In the genomic region with DNA sequence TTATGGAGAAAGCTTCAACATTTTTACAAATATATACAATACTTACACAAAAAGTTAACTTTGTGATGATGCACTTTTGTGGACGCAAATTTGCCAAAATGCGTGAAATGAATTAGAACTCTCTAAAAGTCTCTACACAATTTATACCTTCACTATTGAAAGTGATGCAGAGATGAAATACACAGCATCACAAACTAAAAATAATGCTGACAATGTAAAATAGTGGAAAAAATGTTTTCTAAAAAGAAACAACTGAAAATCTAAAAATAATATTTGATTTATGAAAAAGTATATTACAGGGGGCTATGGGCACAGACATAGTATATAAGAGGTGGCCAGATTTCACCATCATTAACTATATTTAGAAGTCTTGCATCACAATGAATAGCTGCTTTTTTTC, we compare ENCODE assay signal across 25 cellular contexts.
DNase-seq lines count a peak whose midpoint lies in the region; ATAC-seq, FAIRE-seq and TF ChIP-seq lines count a peak whose summit lies in the region.
"Had no signal": no experiment of that assay in that cellular context is flagged by ENCODE, and none has a peak within 500 bp of the region (broad histone marks: within the 10 kb centered on the region; RNA-seq: fewer than 3 reads in every experiment).

No MANE protein-coding gene starts in this region.

- TF ChIP-seq EP300 in HepG2 (IDR thresholded peaks at IDR 0.05; ENCODE audit: low read depth in 2 of 2, low read length in 2 of 2): no peak
- no peak for TF ChIP-seq EP300 in HepG2 (CRISPR knock-in tag; IDR thresholded peaks at IDR 0.05; ENCODE audit: borderline replicate concordance)
- no peak for TF ChIP-seq EP300 in K562 (IDR thresholded peaks at IDR 0.05; ENCODE audit: low read length)

- no peaks in the 10 kb centered on the region for H3K9me1 ChIP-seq in K562 (ENCODE audit: control insufficient read depth, insufficient read depth, low read length)

- ATAC-seq in HepG2 (no peak), right lobe of liver (no peak), K562 (no peak)
- ATAC-seq: GM12878 had no signal

- DNase-seq in HepG2 (ENCODE audit: low spot score): no peak
- DNase-seq in right lobe of liver: no peak
- DNase-seq in K562 (ENCODE audit: extremely low read depth in 1 of 4, low spot score in 3 of 4): no peak
- no peak for DNase-seq in activated T-cell treated with anti-CD3 and anti-CD28 coated beads for 4 hours
- DNase-seq in posterior cingulate gyrus: no peak
- DNase-seq: ACHN; BE2C; C1 segment of cervical spinal cord; CD4-positive, alpha-beta memory T cell; CD4-positive, CD25-positive, alpha-beta regulatory T cell; CD8-positive, alpha-beta memory T cell; COR-L47; DMS 273 treated with DMSO at 0.1 percent for 48 hours; DMS153; DMS53; DMS79; DND-41; EL; GDM1 had no signal

- BruUV-seq in HepG2 (replicated peaks; lab: Mats Ljungman, UMichigan): no TSS peak
- BruUV-seq in K562 (replicated peaks; lab: Mats Ljungman, UMichigan): no TSS peak

- POLR2A ChIA-PET in HepG2 (lab: Yijun Ruan, JAX) (no interaction called here), K562 (lab: Yijun Ruan, JAX) (no interaction called here)

- TF ChIP-seq POLR2A in HepG2 (IDR thresholded peaks at IDR 0.05; ENCODE audit: insufficient read depth in 1 of 2, low read depth in 2 of 2, low read length in 2 of 2) (no peak), right lobe of liver (IDR thresholded peaks at IDR 0.05) (no peak), K562 (conservative IDR thresholded peaks at IDR 0.05) (no peak)

- intact Hi-C loops in HepG2 (cut with micrococcal nuclease; ENCODE audit: unreplicated experiment): no loop called here
- intact Hi-C loops in right lobe of liver (cut with DNase I): no loop called here
- intact Hi-C loops in K562 (cut with micrococcal nuclease): no loop called here
- intact Hi-C loops in posterior cingulate gyrus (cut with DNase I): no loop called here

- no peak overlapping the region for H3K4me3 ChIP-seq in HepG2 (replicated peaks in 1 of 3; ENCODE audit: insufficient read depth in 1 of 3, low read depth in 2 of 3, low read length in 3 of 3)
- H3K4me3 ChIP-seq in right lobe of liver: no peak overlapping the region
- H3K4me3 ChIP-seq in K562: no peak overlapping the region
- H3K4me3 ChIP-seq: BLaER1, GM12878 had no signal

- TF ChIP-seq CTCF in HepG2 (CRISPR knock-in tag; IDR thresholded peaks at IDR 0.05): no peak
- no peak for TF ChIP-seq CTCF in right lobe of liver (IDR thresholded peaks at IDR 0.05)
- TF ChIP-seq CTCF in K562 (IDR thresholded peaks at IDR 0.05 in 2 of 3, conservative IDR thresholded peaks at IDR 0.05 in 1 of 3; ENCODE audit: insufficient read depth in 2 of 3, low read depth in 1 of 3, low read length in 3 of 3): no peak

- H3K79me2 ChIP-seq in HepG2 (ENCODE audit: insufficient read depth, low read length) (no peaks in the 10 kb centered on the region), K562 (ENCODE audit: control insufficient read depth, insufficient read depth, low read length) (no peaks in the 10 kb centered on the region)

- H3K4me1 ChIP-seq in HepG2 (ENCODE audit: insufficient read depth, low read length) (no peaks in the 10 kb centered on the region), right lobe of liver (no peaks in the 10 kb centered on the region), K562 (replicated peaks in 1 of 2; ENCODE audit: control insufficient read depth in 2 of 2, insufficient read depth in 2 of 2, low read length in 2 of 2) (no peaks in the 10 kb centered on the region)
- H3K4me1 ChIP-seq: BE2C, BLaER1 had no signal

- WGBS in HepG2 (ENCODE audit: low lambda C conversion rate): 1% methylated on average over 2 of the region's 2 CpGs
- WGBS in right lobe of liver (ENCODE audit: insufficient coverage, low coverage, low lambda C conversion rate, missing lambda C conversion rate): 65% methylated on average over 2 of the region's 2 CpGs
- WGBS in K562 (ENCODE audit: insufficient coverage, low coverage, missing lambda C conversion rate): 2% methylated on average over 2 of the region's 2 CpGs

- H3K27ac ChIP-seq in HepG2 (ENCODE audit: extremely low read length, insufficient read depth, low read length) (no peak overlapping the region), right lobe of liver (no peak overlapping the region), K562 (ENCODE audit: extremely low read depth, low read depth, low read length) (no peak overlapping the region)
- H3K27ac ChIP-seq: 22Rv1, BLaER1 had no signal

- H3K9me3 ChIP-seq in HepG2 (ENCODE audit: low read length): no peaks in the 10 kb centered on the region
- H3K9me3 ChIP-seq in right lobe of liver: no peaks in the 10 kb centered on the region
- no peaks in the 10 kb centered on the region for H3K9me3 ChIP-seq in K562 (replicated peaks; ENCODE audit: control insufficient read depth, insufficient read depth, low read depth, low read length)
- H3K9me3 ChIP-seq: BE2C, BLaER1 had no signal

- TF ChIP-seq RAD21 in HepG2 (CRISPR knock-in tag; IDR thresholded peaks at IDR 0.05) (no peak), K562 (CRISPR knock-in tag; conservative IDR thresholded peaks at IDR 0.05 in 1 of 2, IDR thresholded peaks at IDR 0.05 in 1 of 2) (no peak)

- H3K4me2 ChIP-seq in HepG2 (ENCODE audit: low read depth, low read length): no peak overlapping the region
- no peak overlapping the region for H3K4me2 ChIP-seq in K562 (ENCODE audit: insufficient read depth, low read length)
- H3K4me2 ChIP-seq: BLaER1 had no signal

- no peak overlapping the region for H3K9ac ChIP-seq in HepG2 (ENCODE audit: insufficient read depth, low read depth, low read length)
- no peak overlapping the region for H3K9ac ChIP-seq in K562 (ENCODE audit: insufficient read depth in 1 of 2, low read depth in 2 of 2, low read length in 2 of 2)
- H3K9ac ChIP-seq: BLaER1 had no signal

- in situ Hi-C loops in HepG2 (cut with HindIII; ENCODE audit: extremely low pct_ligation_motif_present, low pct_unique_long_range_greater_than_20kb): loop anchor here (25.0 kb wide), 1 partner anchor 772 kb away; no protein-coding TSS in a partner anchor
- in situ Hi-C loops in K562 (cut with MboI): no loop called here

- H2AFZ ChIP-seq in HepG2 (ENCODE audit: low read length) (no peak overlapping the region), K562 (ENCODE audit: low read depth, low read length) (no peak overlapping the region)

- no peaks in the 10 kb centered on the region for H3K27me3 ChIP-seq in HepG2 (ENCODE audit: control insufficient read depth in 1 of 2, insufficient read depth in 2 of 2, low read length in 2 of 2)
- no peaks in the 10 kb centered on the region for H3K27me3 ChIP-seq in right lobe of liver
- H3K27me3 ChIP-seq in K562 (ENCODE audit: control insufficient read depth in 2 of 2, insufficient read depth in 2 of 2, low read length in 2 of 2): no peaks in the 10 kb centered on the region
- H3K27me3 ChIP-seq: BE2C, BLaER1 had no signal

- CTCF ChIA-PET in HepG2 (lab: Yijun Ruan, JAX; ENCODE audit: low intra/inter-chr PET ratio, low total read pairs): no interaction called here
- CTCF ChIA-PET in K562 (lab: Yijun Ruan, JAX; ENCODE audit: low intra/inter-chr PET ratio): no interaction called here

- H3K36me3 ChIP-seq in HepG2 (replicated peaks in 1 of 2; ENCODE audit: control insufficient read depth in 1 of 2, insufficient read depth in 2 of 2, low read length in 2 of 2) (no peaks in the 10 kb centered on the region), right lobe of liver (no peaks in the 10 kb centered on the region), K562 (ENCODE audit: control insufficient read depth, insufficient read depth, low read length) (no peaks in the 10 kb centered on the region)
- H3K36me3 ChIP-seq: BE2C, BLaER1 had no signal

- no peak for FAIRE-seq in HepG2 (lab: Jason Lieb, UNC)
- no peak for FAIRE-seq in K562 (lab: Jason Lieb, UNC)
- FAIRE-seq: GM12878, GM12892, GM18507, GM19239 had no signal

- no peaks in the 10 kb centered on the region for H4K20me1 ChIP-seq in HepG2 (ENCODE audit: insufficient read depth, low read length)
- no peaks in the 10 kb centered on the region for H4K20me1 ChIP-seq in K562 (replicated peaks; ENCODE audit: control insufficient read depth, insufficient read depth, low read length)
- H4K20me1 ChIP-seq: BLaER1 had no signal

TF ChIP-seq in HepG2, 621 proteins besides CTCF, POLR2A, EP300 and RAD21 (continues in another document):
- TF ChIP-seq, protein P1, sequence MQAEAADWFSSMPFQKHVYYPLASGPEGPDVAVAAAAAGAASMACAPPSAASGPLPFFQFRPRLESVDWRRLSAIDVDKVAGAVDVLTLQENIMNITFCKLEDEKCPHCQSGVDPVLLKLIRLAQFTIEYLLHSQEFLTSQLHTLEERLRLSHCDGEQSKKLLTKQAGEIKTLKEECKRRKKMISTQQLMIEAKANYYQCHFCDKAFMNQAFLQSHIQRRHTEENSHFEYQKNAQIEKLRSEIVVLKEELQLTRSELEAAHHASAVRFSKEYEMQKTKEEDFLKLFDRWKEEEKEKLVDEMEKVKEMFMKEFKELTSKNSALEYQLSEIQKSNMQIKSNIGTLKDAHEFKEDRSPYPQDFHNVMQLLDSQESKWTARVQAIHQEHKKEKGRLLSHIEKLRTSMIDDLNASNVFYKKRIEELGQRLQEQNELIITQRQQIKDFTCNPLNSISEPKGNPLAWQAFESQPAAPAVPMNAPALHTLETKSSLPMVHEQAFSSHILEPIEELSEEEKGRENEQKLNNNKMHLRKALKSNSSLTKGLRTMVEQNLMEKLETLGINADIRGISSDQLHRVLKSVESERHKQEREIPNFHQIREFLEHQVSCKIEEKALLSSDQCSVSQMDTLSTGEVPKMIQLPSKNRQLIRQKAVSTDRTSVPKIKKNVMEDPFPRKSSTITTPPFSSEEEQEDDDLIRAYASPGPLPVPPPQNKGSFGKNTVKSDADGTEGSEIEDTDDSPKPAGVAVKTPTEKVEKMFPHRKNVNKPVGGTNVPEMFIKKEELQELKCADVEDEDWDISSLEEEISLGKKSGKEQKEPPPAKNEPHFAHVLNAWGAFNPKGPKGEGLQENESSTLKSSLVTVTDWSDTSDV (CRISPR knock-in tag; IDR thresholded peaks at IDR 0.05): no peak

TF ChIP-seq in K562, 482 proteins besides CTCF, POLR2A, EP300 and RAD21:
- TF ChIP-seq MAFF (IDR thresholded peaks at IDR 0.05; ENCODE audit: low read length): peak; percentile 86
- peak; percentile 90 for TF ChIP-seq ZNF316 (IDR thresholded peaks at IDR 0.05)
- TF ChIP-seq MAFG (tag; conservative IDR thresholded peaks at IDR 0.05): peak; percentile 75
- peak; percentile 85 for TF ChIP-seq MAFK (IDR thresholded peaks at IDR 0.05; ENCODE audit: low read length)
- TF ChIP-seq ZNF274 (IDR thresholded peaks at IDR 0.05; ENCODE audit: borderline replicate concordance, low read depth, low read length): no peak
- peak; percentile 71; the same call in 1 of the 2 replicates for TF ChIP-seq C11orf30 (IDR thresholded peaks at IDR 0.05; ENCODE audit: low read depth)
TF ChIP-seq in K562: peak in this region for 5.

Comparison
In these comparisons a context has a peak if more than half of its experiments do, and no peak if none do; other contexts are left out.
1. Of the 241 proteins assayed by ChIP-seq in both HepG2 and K562: peak only in HepG2: none; only in K562: MAFG; in both: MAFF and MAFK; in neither: 238.